Comparison of ENCODE assay signal across 19 cellular contexts in genomic region chr10:7505196-7505595, GRCh38.
DNase-seq lines count a peak whose midpoint lies in the region; ATAC-seq and TF ChIP-seq lines count a peak whose summit lies in the region.
"Had no signal": no experiment of that assay in that cellular context is flagged by ENCODE, and none has a peak within 500 bp of the region (broad histone marks: within the 10 kb centered on the region; RNA-seq: fewer than 3 reads in every experiment).

No MANE protein-coding gene starts in this region.

- H3K4me3 Mint-ChIP-seq in T-helper 1 cell treated with Interleukin-12 subunit alpha and Interleukin-12 subunit beta and Interleukin-4 antibody, amounts not matched to agents 30 μg/mL and 1 μg/mL, for 36 hours = no peak overlapping the region
- H3K4me3 Mint-ChIP-seq in stimulated activated naive CD8-positive, alpha-beta T cell treated with anti-CD3 and anti-CD28 coated beads, Interleukin-15, Interleukin-2, amounts not matched to agents 100 ng/mL and 50 ng/mL, for 24 hours = no peak overlapping the region
- H3K4me3 Mint-ChIP-seq in stimulated activated naive CD8-positive, alpha-beta T cell treated with anti-CD3 and anti-CD28 coated beads, Interleukin-15, amount 100 ng/mL, for 72 hours = no peak overlapping the region
- H3K4me3 Mint-ChIP-seq in central memory CD8-positive, alpha-beta T cell = no peak overlapping the region
- no peak overlapping the region for H3K4me3 Mint-ChIP-seq in T-cell
- H3K4me3 Mint-ChIP-seq in endodermal cell = no peak overlapping the region

- CTCF ChIA-PET in T-cell (lab: Charles Lee) = no interaction called here

- H3K9ac ChIP-seq in endodermal cell (ENCODE audit: extremely low read depth, low read length, poor library complexity, severe bottlenecking) = no peak overlapping the region
- H3K9ac ChIP-seq: GM23248 had no signal

- H3K27ac ChIP-seq in endodermal cell (ENCODE audit: low read depth, low read length) = no peak overlapping the region
- H3K27ac ChIP-seq: 22Rv1, A549, C4-2B, GM23248 had no signal

- H3K4me1 ChIP-seq in endodermal cell (ENCODE audit: control insufficient read depth, insufficient read depth, low read length) = no peaks in the 10 kb centered on the region
- H3K4me1 ChIP-seq: A549, HAP-1 had no signal

- H3K36me3 Mint-ChIP-seq in T-helper 1 cell treated with Interleukin-12 subunit alpha and Interleukin-12 subunit beta and Interleukin-4 antibody, amounts not matched to agents 30 μg/mL and 1 μg/mL, for 36 hours (ENCODE audit: low read depth) = peaks cover 34% of the 10 kb centered on the region
- H3K36me3 Mint-ChIP-seq in stimulated activated naive CD8-positive, alpha-beta T cell treated with anti-CD3 and anti-CD28 coated beads, Interleukin-15, Interleukin-2, amounts not matched to agents 100 ng/mL and 50 ng/mL, for 24 hours (ENCODE audit: low read depth) = peaks cover 9% of the 10 kb centered on the region
- peaks cover 7% of the 10 kb centered on the region for H3K36me3 Mint-ChIP-seq in central memory CD8-positive, alpha-beta T cell (ENCODE audit: insufficient read depth)
- H3K36me3 Mint-ChIP-seq in T-cell = peaks cover 13% of the 10 kb centered on the region
- H3K36me3 Mint-ChIP-seq in endodermal cell (ENCODE audit: low read depth) = no peaks in the 10 kb centered on the region

- DNase-seq in T-helper 1 cell = no peak
- DNase-seq in stimulated activated naive CD8-positive, alpha-beta T cell treated with anti-CD3 and anti-CD28 coated beads, Interleukin-15, amount 100 ng/mL, for 72 hours = no peak
- DNase-seq in central memory CD8-positive, alpha-beta T cell (ENCODE audit: low spot score in 2 of 2) = no peak
- no peak for DNase-seq in T-cell
- DNase-seq in GM20000 (ENCODE audit: low spot score) = no peak
- no peak for DNase-seq in endodermal cell
- DNase-seq: AML-193; CD4-positive, alpha-beta memory T cell; DMS153; DMS79; EL; GM23248 had no signal

- peaks cover 12% of the 10 kb centered on the region for H3K9me3 ChIP-seq in endodermal cell (ENCODE audit: control insufficient read depth, low read length)
- H3K9me3 ChIP-seq: A549, HAP-1 had no signal

- no peaks in the 10 kb centered on the region for H3K36me3 ChIP-seq in endodermal cell (ENCODE audit: control insufficient read depth, insufficient read depth, low read length)
- H3K36me3 ChIP-seq: HAP-1 had no signal

- peak overlapping the region; percentile 12 for H3K27ac Mint-ChIP-seq in T-helper 1 cell treated with Interleukin-12 subunit alpha and Interleukin-12 subunit beta and Interleukin-4 antibody, amounts not matched to agents 30 μg/mL and 1 μg/mL, for 36 hours
- H3K27ac Mint-ChIP-seq in stimulated activated naive CD8-positive, alpha-beta T cell treated with anti-CD3 and anti-CD28 coated beads, Interleukin-15, Interleukin-2, amounts not matched to agents 100 ng/mL and 50 ng/mL, for 24 hours = peak overlapping the region; percentile 4
- H3K27ac Mint-ChIP-seq in stimulated activated naive CD8-positive, alpha-beta T cell treated with anti-CD3 and anti-CD28 coated beads, Interleukin-15, amount 100 ng/mL, for 72 hours = no peak overlapping the region
- H3K27ac Mint-ChIP-seq in central memory CD8-positive, alpha-beta T cell (ENCODE audit: low read depth) = peak overlapping the region; percentile 45
- H3K27ac Mint-ChIP-seq in T-cell = no peak overlapping the region
- no peak overlapping the region for H3K27ac Mint-ChIP-seq in endodermal cell

- H3K27me3 Mint-ChIP-seq in T-helper 1 cell treated with Interleukin-12 subunit alpha and Interleukin-12 subunit beta and Interleukin-4 antibody, amounts not matched to agents 30 μg/mL and 1 μg/mL, for 36 hours (ENCODE audit: low read depth) = peaks cover 7% of the 10 kb centered on the region
- no peaks in the 10 kb centered on the region for H3K27me3 Mint-ChIP-seq in stimulated activated naive CD8-positive, alpha-beta T cell treated with anti-CD3 and anti-CD28 coated beads, Interleukin-15, Interleukin-2, amounts not matched to agents 100 ng/mL and 50 ng/mL, for 24 hours
- H3K27me3 Mint-ChIP-seq in stimulated activated naive CD8-positive, alpha-beta T cell treated with anti-CD3 and anti-CD28 coated beads, Interleukin-15, amount 100 ng/mL, for 72 hours = no peaks in the 10 kb centered on the region
- no peaks in the 10 kb centered on the region for H3K27me3 Mint-ChIP-seq in central memory CD8-positive, alpha-beta T cell
- no peaks in the 10 kb centered on the region for H3K27me3 Mint-ChIP-seq in T-cell
- peaks cover 22% of the 10 kb centered on the region for H3K27me3 Mint-ChIP-seq in endodermal cell (ENCODE audit: insufficient read depth)
- H3K27me3 Mint-ChIP-seq: CD4-positive, alpha-beta memory T cell had no signal

- peaks cover 28% of the 10 kb centered on the region for H3K9me3 Mint-ChIP-seq in T-helper 1 cell treated with Interleukin-12 subunit alpha and Interleukin-12 subunit beta and Interleukin-4 antibody, amounts not matched to agents 30 μg/mL and 1 μg/mL, for 36 hours
- peaks cover 14% of the 10 kb centered on the region for H3K9me3 Mint-ChIP-seq in stimulated activated naive CD8-positive, alpha-beta T cell treated with anti-CD3 and anti-CD28 coated beads, Interleukin-15, Interleukin-2, amounts not matched to agents 100 ng/mL and 50 ng/mL, for 24 hours
- H3K9me3 Mint-ChIP-seq in stimulated activated naive CD8-positive, alpha-beta T cell treated with anti-CD3 and anti-CD28 coated beads, Interleukin-15, amount 100 ng/mL, for 72 hours = peaks cover 26% of the 10 kb centered on the region in 2 donors
- H3K9me3 Mint-ChIP-seq in central memory CD8-positive, alpha-beta T cell = peaks cover 8% of the 10 kb centered on the region
- peaks cover 9 to 21% (median 13%) of the 10 kb centered on the region in 3 donors for H3K9me3 Mint-ChIP-seq in T-cell
- H3K9me3 Mint-ChIP-seq in endodermal cell = peaks cover 17% of the 10 kb centered on the region

- H3K4me3 ChIP-seq in endodermal cell (ENCODE audit: low read length) = no peak overlapping the region
- H3K4me3 ChIP-seq: A549, GM12878, GM23248, HAP-1 had no signal

- peaks cover 53% of the 10 kb centered on the region for H3K4me1 Mint-ChIP-seq in T-helper 1 cell treated with Interleukin-12 subunit alpha and Interleukin-12 subunit beta and Interleukin-4 antibody, amounts not matched to agents 30 μg/mL and 1 μg/mL, for 36 hours (ENCODE audit: low read depth)
- H3K4me1 Mint-ChIP-seq in stimulated activated naive CD8-positive, alpha-beta T cell treated with anti-CD3 and anti-CD28 coated beads, Interleukin-15, Interleukin-2, amounts not matched to agents 100 ng/mL and 50 ng/mL, for 24 hours (ENCODE audit: low read depth) = peaks cover 33% of the 10 kb centered on the region
- peaks cover 42% of the 10 kb centered on the region for H3K4me1 Mint-ChIP-seq in stimulated activated naive CD8-positive, alpha-beta T cell treated with anti-CD3 and anti-CD28 coated beads, Interleukin-15, amount 100 ng/mL, for 72 hours
- H3K4me1 Mint-ChIP-seq in central memory CD8-positive, alpha-beta T cell = peaks cover 58% of the 10 kb centered on the region
- H3K4me1 Mint-ChIP-seq in T-cell = peaks cover 41 to 54% (median 48%) of the 10 kb centered on the region in 3 donors
- no peaks in the 10 kb centered on the region for H3K4me1 Mint-ChIP-seq in endodermal cell

- POLR2A ChIA-PET in T-cell (lab: Charles Lee) = interaction anchor here in 1 of 2 donors (0.6 kb wide), 1 partner anchor 1438 kb away, joined by 3 read pairs; no protein-coding TSS in a partner anchor

- 88 to 100% methylated on average over 1 to 2 of the region's 2 CpGs for WGBS in endodermal cell (ENCODE audit: insufficient coverage in 1 of 2, insufficient read length in 1 of 2), 2 experiments

- no peak for ATAC-seq in stimulated activated naive CD8-positive, alpha-beta T cell treated with anti-CD3 and anti-CD28 coated beads, Interleukin-15, amount 100 ng/mL, for 72 hours
- ATAC-seq in central memory CD8-positive, alpha-beta T cell (replicated peaks; ENCODE audit: extremely low read depth, poor library complexity, severe bottlenecking) = no peak
- ATAC-seq in T-cell (replicated peaks in 1 of 4) = no peak
- ATAC-seq: A549, GM12878 had no signal

- peaks cover 10% of the 10 kb centered on the region for H3K27me3 ChIP-seq in endodermal cell (ENCODE audit: control insufficient read depth, insufficient read depth, low read length, poor library complexity, severe bottlenecking)

- TF ChIP-seq CTCF in GM20000 (IDR thresholded peaks at IDR 0.05; ENCODE audit: extremely low read depth, missing control alignments) (no peak), endodermal cell (conservative IDR thresholded peaks at IDR 0.05) (no peak)

Comparison
In these comparisons a context has a peak if more than half of its experiments do, and no peak if none do; other contexts are left out.
1. H3K27ac Mint-ChIP-seq: peak in T-helper 1 cell treated with Interleukin-12 subunit alpha and Interleukin-12 subunit beta and Interleukin-4 antibody, amounts not matched to agents 30 μg/mL and 1 μg/mL, for 36 hours (single experiment), stimulated activated naive CD8-positive, alpha-beta T cell treated with anti-CD3 and anti-CD28 coated beads, Interleukin-15, Interleukin-2, amounts not matched to agents 100 ng/mL and 50 ng/mL, for 24 hours (single experiment) and central memory CD8-positive, alpha-beta T cell (single experiment); none in stimulated activated naive CD8-positive, alpha-beta T cell treated with anti-CD3 and anti-CD28 coated beads, Interleukin-15, amount 100 ng/mL, for 72 hours (0 of 2), T-cell (0 of 2) and endodermal cell (single experiment).